Comparison of ENCODE assay signal across 29 cellular contexts in genomic region chr15:67560320-67560719, GRCh38.
"Had no signal": no experiment of that assay in that cellular context is flagged by ENCODE, and none has a peak within 500 bp of the region (broad histone marks: within the 10 kb centered on the region; RNA-seq: fewer than 3 reads in every experiment).

No MANE protein-coding gene starts in this region.

- H3K4me3 ChIP-seq: coronary artery, dorsolateral prefrontal cortex, esophagus muscularis mucosa, esophagus squamous epithelium, gastrocnemius medialis, gastroesophageal sphincter, heart left ventricle, heart right ventricle, hepatocyte had no signal

- H3K4me2 ChIP-seq: hepatocyte had no signal

- H3K27me3 ChIP-seq: dorsolateral prefrontal cortex, esophagus muscularis mucosa, esophagus squamous epithelium, foreskin keratinocyte, gastrocnemius medialis, gastroesophageal sphincter, heart left ventricle, heart right ventricle, hepatocyte had no signal

- DNase-seq: cortex of kidney; dermis blood vessel endothelial cell; dorsolateral prefrontal cortex; effector CD4-positive, alpha-beta T cell; effector CD8-positive, alpha-beta T cell; effector memory CD4-positive, alpha-beta T cell; effector memory CD8-positive, alpha-beta T cell; endodermal cell; erythroblast; esophagus squamous epithelium; foreskin fibroblast; foreskin keratinocyte; foreskin melanocyte; gastrocnemius medialis; glutamatergic neuron; head of caudate nucleus; heart left ventricle; heart right ventricle; hippocampal formation had no signal

- H3K9me3 ChIP-seq: esophagus muscularis mucosa, gastrocnemius medialis, gastroesophageal sphincter had no signal

- FAIRE-seq: endometrium, endothelial cell of umbilical vein, frontal cortex had no signal

- H3K27ac Mint-ChIP-seq: dendritic cell treated with granulocyte-macrophage colony-stimulating factor and Interleukin-4, amounts not matched to agents 40 ng/mL and 50 ng/mL, for 4 days; effector memory CD8-positive, alpha-beta T cell; endodermal cell had no signal

- H3K27me3 Mint-ChIP-seq: dendritic cell treated with granulocyte-macrophage colony-stimulating factor and Interleukin-4, amounts not matched to agents 40 ng/mL and 50 ng/mL, for 4 days; effector memory CD8-positive, alpha-beta T cell had no signal

- ATAC-seq: effector memory CD8-positive, alpha-beta T cell; esophagus mucosa; foreskin keratinocyte; gastrocnemius medialis; gastroesophageal sphincter; heart left ventricle; heart right ventricle had no signal

- H2AFZ ChIP-seq: hepatocyte had no signal

- H3K27ac ChIP-seq: coronary artery, dorsolateral prefrontal cortex, epithelial cell of prostate, esophagus muscularis mucosa, esophagus squamous epithelium, foreskin keratinocyte, gastrocnemius medialis, gastroesophageal sphincter, heart left ventricle, heart right ventricle, hepatocyte had no signal

- H3K4me1 ChIP-seq: esophagus muscularis mucosa, esophagus squamous epithelium, foreskin keratinocyte, gastrocnemius medialis, gastroesophageal sphincter had no signal

- H3K4me3 Mint-ChIP-seq: dendritic cell treated with granulocyte-macrophage colony-stimulating factor and Interleukin-4, amounts not matched to agents 40 ng/mL and 50 ng/mL, for 4 days; effector memory CD8-positive, alpha-beta T cell; endodermal cell had no signal

- H3K79me2 ChIP-seq: hepatocyte had no signal

- H3K9me3 Mint-ChIP-seq: dendritic cell treated with granulocyte-macrophage colony-stimulating factor and Interleukin-4, amounts not matched to agents 40 ng/mL and 50 ng/mL, for 4 days; effector memory CD8-positive, alpha-beta T cell had no signal

- H3K36me3 ChIP-seq: gastrocnemius medialis had no signal
